ENCODE assay signal across 23 cellular contexts in the genomic region with DNA sequence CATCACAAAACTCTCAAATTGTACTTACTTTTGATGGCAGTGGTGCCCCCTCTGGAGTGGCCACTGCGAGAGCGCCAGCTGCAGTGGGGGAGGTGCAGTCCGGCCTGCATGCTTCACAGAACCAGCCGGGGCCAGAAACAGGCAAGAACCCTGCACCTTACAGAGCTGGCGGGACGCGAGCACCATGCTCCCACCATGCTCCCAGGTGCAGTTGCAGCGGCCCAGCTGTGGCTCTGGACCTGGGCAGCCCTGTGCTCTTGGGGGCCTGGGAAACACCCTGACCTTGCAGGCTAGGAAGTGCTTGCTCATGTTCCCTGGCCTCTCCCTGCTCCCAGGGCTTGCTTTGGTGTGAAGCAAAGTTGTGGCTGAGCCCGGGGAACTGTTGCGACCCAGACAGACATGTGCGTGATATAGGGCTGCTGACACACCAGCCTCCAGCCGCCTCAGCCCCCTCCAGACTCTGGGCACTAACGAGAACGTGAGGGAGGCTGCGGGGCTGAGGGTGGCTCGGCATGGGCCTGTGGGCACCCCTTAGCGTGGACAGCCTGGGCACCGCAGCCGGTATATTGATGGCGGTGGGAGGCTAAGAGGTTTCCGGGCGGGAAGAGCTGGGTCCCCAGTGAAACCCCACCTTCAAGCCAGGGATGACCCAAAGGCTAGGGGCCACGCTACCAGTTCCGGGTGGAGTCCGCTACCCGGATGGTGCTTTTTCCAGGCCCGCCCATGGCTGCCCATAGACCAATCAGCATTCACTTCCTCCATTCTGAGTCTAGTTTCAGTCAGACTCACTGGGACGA.
A peak's percentile ranks its signal among the peaks of the same experiment; 100 is the strongest.
DNase-seq lines count a peak whose midpoint lies in the region; ATAC-seq and TF ChIP-seq lines count a peak whose summit lies in the region.
"Had no signal": no experiment of that assay in that cellular context is flagged by ENCODE, and none has a peak within 500 bp of the region (broad histone marks: within the 10 kb centered on the region; RNA-seq: fewer than 3 reads in every experiment).

No MANE protein-coding gene starts in this region.

- intact Hi-C loops in CD14-positive monocyte (cut with micrococcal nuclease) (no loop called here), natural killer cell (cut with micrococcal nuclease) (no loop called here)
- intact Hi-C loops in activated CD8-positive, alpha-beta T cell treated with anti-CD3 and anti-CD28 coated beads for 36 hours (cut with micrococcal nuclease), result no loop called here

- no peak overlapping the region for H3K4me2 ChIP-seq in H9 (ENCODE audit: insufficient read depth, insufficient read length, low read length)

- no peak overlapping the region for H3K4me3 Mint-ChIP-seq in CD14-positive monocyte
- no peak overlapping the region for H3K4me3 Mint-ChIP-seq in H9
- peak overlapping the region; percentile 49 for H3K4me3 Mint-ChIP-seq in natural killer cell
- H3K4me3 Mint-ChIP-seq in stimulated activated effector memory CD8-positive, alpha-beta T cell treated with anti-CD3 and anti-CD28 coated beads, Interleukin-12 subunit alpha, Interleukin-12 subunit beta, amount 100 ng/mL, for 72 hours, result no peak overlapping the region
- no peak overlapping the region for H3K4me3 Mint-ChIP-seq in activated CD8-positive, alpha-beta T cell treated with anti-CD3 and anti-CD28 coated beads for 36 hours
- H3K4me3 Mint-ChIP-seq: activated naive CD4-positive, alpha-beta T cell treated with anti-CD3 and anti-CD28 coated beads for 36 hours; HFFc6; IgD-negative memory B cell; T-cell had no signal

- peak overlapping the region; percentile 27 for H3K4me3 ChIP-seq in fibroblast of villous mesenchyme (ENCODE audit: low read depth, low read length)
- H3K4me3 ChIP-seq: breast epithelium, colonic mucosa, esophagus squamous epithelium, gastrocnemius medialis, psoas muscle had no signal

- no peaks in the 10 kb centered on the region for H4K20me1 ChIP-seq in H9 (ENCODE audit: control insufficient read depth, insufficient read depth, insufficient read length)

- H3T11ph ChIP-seq in H9 (ENCODE audit: low read length), result no peak overlapping the region

- no peak overlapping the region for H3K14ac ChIP-seq in H9 (ENCODE audit: insufficient read depth, low read length)

- TF ChIP-seq CTCF in CD14-positive monocyte (IDR thresholded peaks at IDR 0.05) (no peak), H9 (conservative IDR thresholded peaks at IDR 0.05) (no peak), fibroblast of villous mesenchyme (IDR thresholded peaks at IDR 0.05; ENCODE audit: insufficient read depth, low read depth, low read length) (no peak), natural killer cell (IDR thresholded peaks at IDR 0.05) (no peak)
- no peak for TF ChIP-seq CTCF in activated CD8-positive, alpha-beta T cell treated with anti-CD3 and anti-CD28 coated beads for 36 hours (IDR thresholded peaks at IDR 0.05)

- H3K4me1 ChIP-seq in H9 (ENCODE audit: insufficient read depth, low read length), result no peaks in the 10 kb centered on the region
- H3K4me1 ChIP-seq: breast epithelium, colonic mucosa, esophagus squamous epithelium, gastrocnemius medialis, psoas muscle had no signal

- H3K4me1 Mint-ChIP-seq in CD14-positive monocyte (no peaks in the 10 kb centered on the region), H9 (no peaks in the 10 kb centered on the region), natural killer cell (no peaks in the 10 kb centered on the region)
- no peaks in the 10 kb centered on the region for H3K4me1 Mint-ChIP-seq in stimulated activated effector memory CD8-positive, alpha-beta T cell treated with anti-CD3 and anti-CD28 coated beads, Interleukin-12 subunit alpha, Interleukin-12 subunit beta, amount 100 ng/mL, for 72 hours
- no peaks in the 10 kb centered on the region for H3K4me1 Mint-ChIP-seq in activated CD8-positive, alpha-beta T cell treated with anti-CD3 and anti-CD28 coated beads for 36 hours (ENCODE audit: low read depth)
- H3K4me1 Mint-ChIP-seq: IgD-negative memory B cell, T-cell had no signal

- no peak overlapping the region for H4K5ac ChIP-seq in H9 (ENCODE audit: insufficient read length, low read depth, low read length)

- no peak overlapping the region for H2BK20ac ChIP-seq in H9 (ENCODE audit: low read depth, low read length, poor library complexity, severe bottlenecking)

- H3K9me3 ChIP-seq in H9 (ENCODE audit: control insufficient read depth, low read depth, low read length), result no peaks in the 10 kb centered on the region
- H3K9me3 ChIP-seq: breast epithelium, colonic mucosa, gastrocnemius medialis had no signal

- peak in 1 of 3 donors; percentile 64 for ATAC-seq in natural killer cell
- no peak for ATAC-seq in stimulated activated effector memory CD8-positive, alpha-beta T cell treated with anti-CD3 and anti-CD28 coated beads, Interleukin-12 subunit alpha, Interleukin-12 subunit beta, amount 100 ng/mL, for 72 hours
- ATAC-seq in activated CD8-positive, alpha-beta T cell treated with anti-CD3 and anti-CD28 coated beads for 36 hours, result no peak
- ATAC-seq: gastrocnemius medialis, psoas muscle, T-cell had no signal

- no peak overlapping the region for H2AK5ac ChIP-seq in H9 (ENCODE audit: insufficient read length, low read length)

- no peak overlapping the region for H2BK15ac ChIP-seq in H9 (ENCODE audit: low read depth, low read length)

- H3K9ac ChIP-seq in H9 (ENCODE audit: extremely low read depth, insufficient read length, low read length), result no peak overlapping the region

- H3K27ac ChIP-seq in H9 (ENCODE audit: insufficient read length, low read depth, low read length), result no peak overlapping the region
- H3K27ac ChIP-seq: breast epithelium, colonic mucosa, esophagus squamous epithelium, gastrocnemius medialis, psoas muscle had no signal

- no peak overlapping the region for H3K18ac ChIP-seq in H9 (ENCODE audit: insufficient read length, low read depth, low read length)

- no peak overlapping the region for H2BK120ac ChIP-seq in H9 (ENCODE audit: low read depth, low read length, poor library complexity, severe bottlenecking)

- H3K27ac Mint-ChIP-seq in CD14-positive monocyte, result no peak overlapping the region
- H3K27ac Mint-ChIP-seq in H9, result no peak overlapping the region; a peak in 1 of 7 replicates
- H3K27ac Mint-ChIP-seq in natural killer cell, result no peak overlapping the region
- no peak overlapping the region for H3K27ac Mint-ChIP-seq in stimulated activated effector memory CD8-positive, alpha-beta T cell treated with anti-CD3 and anti-CD28 coated beads, Interleukin-12 subunit alpha, Interleukin-12 subunit beta, amount 100 ng/mL, for 72 hours
- H3K27ac Mint-ChIP-seq in activated CD8-positive, alpha-beta T cell treated with anti-CD3 and anti-CD28 coated beads for 36 hours, result no peak overlapping the region
- H3K27ac Mint-ChIP-seq: activated naive CD4-positive, alpha-beta T cell treated with anti-CD3 and anti-CD28 coated beads for 36 hours; HFFc6; IgD-negative memory B cell; T-cell had no signal

- H3K27me3 Mint-ChIP-seq in CD14-positive monocyte (ENCODE audit: low read depth in 3 of 3) (peaks cover 0 to 2% (median 0%) of the 10 kb centered on the region in 3 donors), H9 (ENCODE audit: low read depth) (no peaks in the 10 kb centered on the region), natural killer cell (ENCODE audit: low read depth in 2 of 2) (no peaks in the 10 kb centered on the region)
- H3K27me3 Mint-ChIP-seq in activated CD8-positive, alpha-beta T cell treated with anti-CD3 and anti-CD28 coated beads for 36 hours, result no peaks in the 10 kb centered on the region
- H3K27me3 Mint-ChIP-seq: IgD-negative memory B cell, T-cell had no signal

- no peak overlapping the region for H3K23ac ChIP-seq in H9 (ENCODE audit: insufficient read length, low read depth, low read length)

- no peak overlapping the region for H4K8ac ChIP-seq in H9 (replicated peaks; ENCODE audit: insufficient read length, low read depth, low read length)

- H3K9me3 Mint-ChIP-seq in CD14-positive monocyte (peaks cover 0 to 25% (median 9%) of the 10 kb centered on the region in 7 donors), H9 (no peaks in the 10 kb centered on the region), natural killer cell (peaks cover 11 to 12% of the 10 kb centered on the region in 2 donors)
- peaks cover 13% of the 10 kb centered on the region for H3K9me3 Mint-ChIP-seq in stimulated activated effector memory CD8-positive, alpha-beta T cell treated with anti-CD3 and anti-CD28 coated beads, Interleukin-12 subunit alpha, Interleukin-12 subunit beta, amount 100 ng/mL, for 72 hours
- H3K9me3 Mint-ChIP-seq in activated CD8-positive, alpha-beta T cell treated with anti-CD3 and anti-CD28 coated beads for 36 hours, result no peaks in the 10 kb centered on the region
- H3K9me3 Mint-ChIP-seq: activated naive CD4-positive, alpha-beta T cell treated with anti-CD3 and anti-CD28 coated beads for 36 hours had no signal

- no peaks in the 10 kb centered on the region for H3K27me3 ChIP-seq in H9 (ENCODE audit: insufficient read depth, low read length)
- H3K27me3 ChIP-seq: breast epithelium, colonic mucosa, esophagus squamous epithelium, gastrocnemius medialis had no signal

- H3K79me2 ChIP-seq in H9 (ENCODE audit: insufficient read depth, low read length), result no peaks in the 10 kb centered on the region

- H3K36me3 Mint-ChIP-seq in CD14-positive monocyte (no peaks in the 10 kb centered on the region), H9 (ENCODE audit: insufficient read depth in 1 of 3, low read depth in 3 of 3) (no peaks in the 10 kb centered on the region), natural killer cell (no peaks in the 10 kb centered on the region)
- H3K36me3 Mint-ChIP-seq in stimulated activated effector memory CD8-positive, alpha-beta T cell treated with anti-CD3 and anti-CD28 coated beads, Interleukin-12 subunit alpha, Interleukin-12 subunit beta, amount 100 ng/mL, for 72 hours, result no peaks in the 10 kb centered on the region
- no peaks in the 10 kb centered on the region for H3K36me3 Mint-ChIP-seq in activated CD8-positive, alpha-beta T cell treated with anti-CD3 and anti-CD28 coated beads for 36 hours (ENCODE audit: low read depth)
- H3K36me3 Mint-ChIP-seq: IgD-negative memory B cell, T-cell had no signal

- H2BK12ac ChIP-seq in H9 (ENCODE audit: insufficient read length, low read depth, low read length), result no peak overlapping the region

- no CpG with 5 or more reads among the region's 28 CpGs for WGBS in H9 (ENCODE audit: extremely low coverage, insufficient read length, low lambda C conversion rate)

- no peak overlapping the region for H2AFZ ChIP-seq in H9 (ENCODE audit: low read length)

- POLR2A ChIA-PET in activated CD8-positive, alpha-beta T cell treated with anti-CD3 and anti-CD28 coated beads for 36 hours (lab: Charles Lee), result interaction anchor here (0.6 kb wide), 1 partner anchor 93 kb away, joined by 3 read pairs; no protein-coding TSS in a partner anchor

- no peaks in the 10 kb centered on the region for H3K79me1 ChIP-seq in H9 (ENCODE audit: insufficient read depth, low read depth, low read length, poor library complexity, severe bottlenecking)

- H3K4ac ChIP-seq in H9 (ENCODE audit: low read depth, low read length), result no peak overlapping the region

- CTCF ChIA-PET in activated CD8-positive, alpha-beta T cell treated with anti-CD3 and anti-CD28 coated beads for 36 hours (lab: Charles Lee), result no interaction called here

- H3K23me2 ChIP-seq in H9 (ENCODE audit: insufficient read length, low read depth, low read length, poor library complexity, severe bottlenecking), result no peaks in the 10 kb centered on the region

- H2BK5ac ChIP-seq in H9 (ENCODE audit: insufficient read length, low read length), result no peak overlapping the region

- DNase-seq in CD14-positive monocyte (ENCODE audit: low spot score) (peak; percentile 36), H9 (peak; percentile 32), fibroblast of villous mesenchyme (ENCODE audit: low read depth) (no peak), natural killer cell (no peak), NCI-H69 (lab: John Stamatoyannopoulos, UW) (no peak)
- no peak for DNase-seq in stimulated activated effector memory CD8-positive, alpha-beta T cell treated with anti-CD3 and anti-CD28 coated beads, Interleukin-12 subunit alpha, Interleukin-12 subunit beta, amount 100 ng/mL, for 72 hours (ENCODE audit: low spot score in 2 of 2)
- DNase-seq in stimulated activated naive CD4-positive, alpha-beta T cell (lab: John Stamatoyannopoulos, UW), result no peak
- DNase-seq in activated CD8-positive, alpha-beta T cell treated with anti-CD3 and anti-CD28 coated beads for 36 hours, result no peak
- DNase-seq: activated naive CD4-positive, alpha-beta T cell treated with anti-CD3 and anti-CD28 coated beads for 36 hours; activated T-cell treated with anti-CD3 and anti-CD28 coated beads, Interleukin-2, amount 50 U/mL, for 48 hours; amniotic stem cell; colonic mucosa; DMS79 treated with DMSO at 0.1 percent for 48 hours; esophagus squamous epithelium; gastrocnemius medialis; HFFc6; NCI-H1105; NCI-H2081; stimulated activated CD4-positive, alpha-beta T cell treated with anti-CD3 and anti-CD28 coated beads, Interleukin-1b, Interleukin-23, amount 100 ng/mL, for 48 hours; T-cell had no signal

- H4K91ac ChIP-seq in H9 (ENCODE audit: insufficient read length, low read depth, low read length), result no peak overlapping the region

- H3K56ac ChIP-seq in H9 (ENCODE audit: insufficient read length, low read depth, low read length), result no peak overlapping the region

Comparison
In these comparisons a context has a peak if more than half of its experiments do, and no peak if none do; other contexts are left out.
1. DNase-seq: peak in CD14-positive monocyte (single experiment) and H9 (single experiment); none in fibroblast of villous mesenchyme (single experiment), natural killer cell (single experiment), stimulated activated effector memory CD8-positive, alpha-beta T cell treated with anti-CD3 and anti-CD28 coated beads, Interleukin-12 subunit alpha, Interleukin-12 subunit beta, amount 100 ng/mL, for 72 hours (0 of 2), stimulated activated naive CD4-positive, alpha-beta T cell (0 of 6), NCI-H69 (single experiment) and activated CD8-positive, alpha-beta T cell treated with anti-CD3 and anti-CD28 coated beads for 36 hours (single experiment).